ENCODE assay signal across 8 cellular contexts in the genomic region with DNA sequence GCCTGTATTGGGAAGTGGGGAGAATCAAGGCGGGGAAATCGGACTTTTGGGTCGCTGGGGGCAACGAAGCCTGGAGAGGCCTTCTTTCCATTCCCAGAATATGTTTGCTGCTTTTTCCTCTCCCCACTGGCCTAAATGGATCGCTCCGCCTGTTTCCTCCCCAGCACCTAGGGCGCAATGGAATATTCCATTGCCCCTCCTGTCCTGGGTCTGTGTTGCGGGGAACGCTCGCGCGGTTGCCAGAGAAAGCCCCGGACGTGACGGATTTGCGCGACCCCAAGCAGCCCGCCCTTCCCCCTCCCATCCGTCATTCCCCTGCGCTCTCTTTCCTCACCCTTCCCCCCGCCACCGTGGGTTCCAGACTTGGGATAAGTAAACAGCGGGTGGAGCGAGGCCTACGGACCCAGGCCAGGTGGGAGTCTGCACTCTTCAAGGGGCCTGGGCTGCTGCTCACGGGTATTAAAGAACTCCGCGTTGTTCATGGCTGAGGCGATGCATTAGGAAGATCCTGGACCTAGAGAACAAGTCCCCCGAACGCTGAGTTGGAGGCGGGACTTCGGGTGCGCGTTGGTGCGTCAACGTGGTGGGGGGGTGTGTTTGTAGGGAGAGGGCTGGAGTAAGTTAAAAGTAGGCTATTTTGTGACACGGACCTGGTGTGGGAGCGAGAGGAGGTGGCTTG. TPM values are rescaled to one million over a fixed set of nuclear protein-coding genes. Genes with fewer than 3 reads are reported as not detected.
DNase-seq lines count a peak whose midpoint lies in the region; ATAC-seq and TF ChIP-seq lines count a peak whose summit lies in the region.

A gene with protein sequence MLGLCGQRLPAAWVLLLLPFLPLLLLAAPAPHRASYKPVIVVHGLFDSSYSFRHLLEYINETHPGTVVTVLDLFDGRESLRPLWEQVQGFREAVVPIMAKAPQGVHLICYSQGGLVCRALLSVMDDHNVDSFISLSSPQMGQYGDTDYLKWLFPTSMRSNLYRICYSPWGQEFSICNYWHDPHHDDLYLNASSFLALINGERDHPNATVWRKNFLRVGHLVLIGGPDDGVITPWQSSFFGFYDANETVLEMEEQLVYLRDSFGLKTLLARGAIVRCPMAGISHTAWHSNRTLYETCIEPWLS (plus strand): TSS at position 307 of the 679 bp plus-strand sequence. CDS start 454 bp downstream, outside the sequence.

- no peaks in the 10 kb centered on the region for H3K9me3 ChIP-seq in esophagus muscularis mucosa
- no peaks in the 10 kb centered on the region for H3K9me3 ChIP-seq in muscle layer of duodenum (ENCODE audit: control insufficient read depth in 1 of 2, low read length in 2 of 2)

- no peak for TF ChIP-seq EP300 in esophagus muscularis mucosa (IDR thresholded peaks at IDR 0.05)

- H3K36me3 ChIP-seq in esophagus muscularis mucosa (peaks cover 12 to 41% (median 38%) of the 10 kb centered on the region in 4 donors), muscle layer of duodenum (ENCODE audit: control insufficient read depth in 1 of 2, insufficient read depth in 2 of 2, low read length in 2 of 2) (peaks cover 17 to 32% of the 10 kb centered on the region in 2 donors)

- under 1% methylated on average over 38 of the region's 39 CpGs for WGBS in esophagus muscularis mucosa

- peak; percentile 36 for TF ChIP-seq POLR2A in esophagus muscularis mucosa (IDR thresholded peaks at IDR 0.05; ENCODE audit: low read depth)

- in situ Hi-C loops in KBM-7 (cut with MboI; ENCODE audit: low pct_unique_long_range_greater_than_20kb, low sequenced_read_pairs) = no loop called here

- H3K27me3 ChIP-seq in esophagus muscularis mucosa (no peaks in the 10 kb centered on the region), muscle layer of duodenum (ENCODE audit: low read depth, low read length) (no peaks in the 10 kb centered on the region)

- ATAC-seq in HG03439 (IDR thresholded peaks at IDR 0.05; ENCODE audit: unreplicated experiment) = no peak

- H3K4me3 ChIP-seq in esophagus muscularis mucosa (peak within 1 kb of the TSS; percentile 76 to 84 (median 80)), muscle layer of duodenum (ENCODE audit: low read depth in 1 of 2, low read length in 2 of 2) (peak within 1 kb of the TSS; percentile 86 to 93)

- H3K4me1 ChIP-seq in esophagus muscularis mucosa (peaks cover 34 to 73% (median 63%) of the 10 kb centered on the region in 4 donors), muscle layer of duodenum (ENCODE audit: control insufficient read depth in 1 of 2, insufficient read depth in 2 of 2, low read length in 2 of 2) (peaks cover 6 to 48% of the 10 kb centered on the region in 2 donors)

- intact Hi-C loops in esophagus muscularis mucosa (cut with DNase I) = loop anchor here (2.0 kb wide), 1 partner anchor 35 kb away; no protein-coding TSS in a partner anchor

- DNase-seq in GM04503 (ENCODE audit: low read depth) = peak; percentile 41
- peak; percentile 91 for DNase-seq in KBM-7
- DNase-seq in RKO (ENCODE audit: low spot score) = peak; percentile 93
- DNase-seq in activated T-helper 1 cell treated with Interleukin-2 at 50 U/mL for 16 hours (ENCODE audit: low read depth) = peak; percentile 48
- peak; percentile 98 for DNase-seq in esophagus muscularis mucosa (ENCODE audit: extremely low spot score)
- DNase-seq in stimulated activated CD8-positive, alpha-beta memory T cell treated with anti-CD3 and anti-CD28 coated beads, Interleukin-7, amount 100 ng/mL, for 1 hour (ENCODE audit: low read depth in 2 of 2) = peak; percentile 54 to 61

- H3K27ac ChIP-seq in esophagus muscularis mucosa (replicated peaks in 1 of 4) (peak within 1 kb of the TSS; percentile 90 to 94 (median 93)), muscle layer of duodenum (ENCODE audit: low read length) (peak within 1 kb of the TSS; percentile 82)

- TF ChIP-seq CTCF in esophagus muscularis mucosa (IDR thresholded peaks at IDR 0.05) = peak in 1 of 3 experiments; percentile 27

RNA-seq across cellular contexts. Expression of the gene that starts here (rescaled TPM):
- total RNA-seq in esophagus muscularis mucosa = 10 to 100 TPM; 14.9 to 31.4 (median 20.8) TPM

Comparison
In these comparisons a context has a peak if more than half of its experiments do, and no peak if none do; other contexts are left out.
1. DNase-seq: peak in every context shown above with its lines; median percentile 98 in esophagus muscularis mucosa; 93 in RKO; 91 in KBM-7; 58 in stimulated activated CD8-positive, alpha-beta memory T cell treated with anti-CD3 and anti-CD28 coated beads, Interleukin-7, amount 100 ng/mL, for 1 hour; 48 in activated T-helper 1 cell treated with Interleukin-2 at 50 U/mL for 16 hours; 41 in GM04503.